Comparison of ENCODE assay signal across 1 cellular context in the genomic region with DNA sequence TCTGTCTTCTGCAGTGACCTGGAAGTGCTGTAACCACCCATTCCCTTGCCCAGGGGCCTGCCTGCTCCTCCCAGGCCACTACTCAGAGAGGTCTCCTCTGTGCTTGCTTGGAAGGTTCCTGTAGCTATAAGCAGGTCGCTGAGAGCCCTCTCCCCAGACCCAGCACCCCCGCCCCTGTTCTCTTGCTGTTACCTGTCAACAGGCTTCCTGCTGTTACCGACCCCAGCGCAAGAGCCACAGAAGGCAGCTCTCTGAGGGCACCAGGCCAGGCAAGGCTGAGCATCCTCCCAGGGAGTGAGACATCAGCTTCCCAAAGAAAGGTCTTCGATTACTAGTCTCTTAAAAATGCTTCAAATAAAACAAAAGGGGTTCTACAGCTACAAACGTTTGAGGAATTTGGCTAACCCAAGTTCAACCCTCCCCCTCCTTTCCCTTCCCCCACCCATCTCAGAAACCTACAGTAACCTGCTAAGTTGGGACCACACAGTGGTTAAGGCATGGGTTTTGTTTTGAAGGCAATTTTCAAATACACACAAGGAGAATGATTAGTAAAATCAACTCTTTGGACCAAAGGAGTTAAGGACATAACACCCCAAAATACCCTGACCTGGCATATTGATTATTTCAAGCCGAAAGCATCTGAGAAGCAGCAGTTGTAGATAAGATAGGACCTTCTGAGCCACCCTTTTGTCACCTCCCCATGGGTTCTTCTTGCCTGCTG.
TF ChIP-seq lines count a peak whose summit lies in the region.

No MANE protein-coding gene starts in this region.

TF ChIP-seq in IMR-90, 13 proteins besides CTCF, POLR2A, EP300 and RAD21:
- no peak for TF ChIP-seq CEBPB (IDR thresholded peaks at IDR 0.05; ENCODE audit: low read depth, low read length)
